In the genomic region with DNA sequence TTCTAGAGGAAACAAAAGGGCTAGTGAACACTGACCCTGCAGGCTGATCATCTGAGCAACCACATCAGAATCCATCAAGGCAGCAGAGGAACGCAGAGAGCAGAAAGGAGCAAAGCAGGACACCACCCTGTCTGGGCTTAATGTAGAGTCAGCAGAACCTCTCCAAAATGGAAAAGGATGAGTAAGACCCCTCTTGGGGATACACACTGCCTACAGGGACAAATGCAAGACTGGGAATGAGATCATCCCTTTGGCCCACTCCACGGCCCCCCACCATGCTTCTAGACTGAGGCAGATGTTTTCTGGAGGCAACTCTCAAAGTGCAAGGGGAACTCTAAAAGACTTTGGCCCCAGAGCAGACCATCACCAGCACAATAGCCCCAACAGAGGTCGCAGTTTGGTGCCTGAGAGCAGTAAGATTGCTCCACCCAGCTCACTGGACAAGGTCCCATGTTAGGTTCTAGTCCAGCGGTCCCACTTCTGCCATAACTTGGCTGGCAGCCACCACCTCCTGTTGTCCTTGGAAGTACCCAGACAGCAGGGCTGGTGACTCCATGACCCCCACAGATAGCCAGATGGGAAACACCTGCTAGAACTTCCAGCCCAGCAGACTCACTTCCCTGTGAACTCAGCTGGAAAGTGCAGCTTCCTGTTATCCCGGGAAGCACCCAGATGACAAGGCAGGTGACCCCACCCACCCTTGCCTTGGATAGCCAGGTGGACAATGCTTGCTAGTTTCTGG, we compare ENCODE assay signal across 18 cellular contexts.
DNase-seq lines count a peak whose midpoint lies in the region; ATAC-seq and TF ChIP-seq lines count a peak whose summit lies in the region.
"Had no signal": no experiment of that assay in that cellular context is flagged by ENCODE, and none has a peak within 500 bp of the region (broad histone marks: within the 10 kb centered on the region; RNA-seq: fewer than 3 reads in every experiment).

No MANE protein-coding gene starts in this region.

- DNase-seq in heart right ventricle (peak; percentile 15 to 21), Right ventricle myocardium inferior (ENCODE audit: missing footprints) (no peak), Peyer's patch (peak in 2 of 3 donors; percentile 52 to 59), left ventricle myocardium superior (peak; percentile 49), upper lobe of right lung (peak; percentile 59), cerebellar cortex (ENCODE audit: low spot score) (no peak)
- DNase-seq: activated CD4-positive, alpha-beta T cell treated with anti-CD3 and anti-CD28 coated beads, Interleukin-2, amount 10 ng/mL, durations not matched to agents 24 days and 14 days; activated gamma-delta T cell treated with Interleukin-2 at 50 U/mL for 16 hours; cerebellar nuclear complex; GF-D8; kidney; NCI-H748 treated with DMSO at 0.1 percent for 48 hours; stimulated activated CD4-positive, alpha-beta T cell treated with anti-CD3 and anti-CD28 coated beads, Interleukin-15, amount 100 ng/mL, for 24 hours; T-helper 1 cell had no signal

- ATAC-seq in heart right ventricle (peak in 6 of 8 donors; percentile 11 to 58 (median 47)), Right ventricle myocardium inferior (no peak), left ventricle myocardium superior (peak; percentile 62), upper lobe of right lung (no peak), HG02885 (IDR thresholded peaks at IDR 0.05; ENCODE audit: poor library complexity, unreplicated experiment) (no peak), GM18511 (IDR thresholded peaks at IDR 0.05; ENCODE audit: unreplicated experiment) (no peak)

- H3K36me3 ChIP-seq in heart right ventricle = no peaks in the 10 kb centered on the region
- H3K36me3 ChIP-seq in Peyer's patch = no peaks in the 10 kb centered on the region
- H3K36me3 ChIP-seq in upper lobe of right lung = no peaks in the 10 kb centered on the region
- H3K36me3 ChIP-seq: neural progenitor cell had no signal

- H3K4me1 ChIP-seq in heart right ventricle = peaks cover 0 to 16% (median 0%) of the 10 kb centered on the region in 9 donors
- H3K4me1 ChIP-seq in Peyer's patch = peaks cover 0 to 15% (median 0%) of the 10 kb centered on the region in 4 donors
- H3K4me1 ChIP-seq in upper lobe of right lung = no peaks in the 10 kb centered on the region
- H3K4me1 ChIP-seq: neural progenitor cell had no signal

- H3K9me3 ChIP-seq in heart right ventricle = no peaks in the 10 kb centered on the region
- no peaks in the 10 kb centered on the region for H3K9me3 ChIP-seq in Peyer's patch
- H3K9me3 ChIP-seq in upper lobe of right lung = no peaks in the 10 kb centered on the region

- H3K4me3 ChIP-seq in heart right ventricle = no peak overlapping the region
- no peak overlapping the region for H3K4me3 ChIP-seq in Peyer's patch
- no peak overlapping the region for H3K4me3 ChIP-seq in upper lobe of right lung
- H3K4me3 ChIP-seq: neural progenitor cell had no signal

- TF ChIP-seq CTCF in heart right ventricle (IDR thresholded peaks at IDR 0.05) (no peak), Peyer's patch (IDR thresholded peaks at IDR 0.05) (no peak), upper lobe of right lung (IDR thresholded peaks at IDR 0.05) (no peak)

- no peak for TF ChIP-seq POLR2A in Peyer's patch (IDR thresholded peaks at IDR 0.05)

- WGBS in heart right ventricle, 2 donors = 57 to 72% methylated on average over 5 of the region's 5 CpGs

- intact Hi-C loops in heart right ventricle (cut with DNase I) (no loop called here), Right ventricle myocardium inferior (cut with DNase I) (no loop called here), left ventricle myocardium superior (cut with micrococcal nuclease) (no loop called here), upper lobe of right lung (cut with DNase I) (no loop called here)

- no peak overlapping the region for H3K27ac ChIP-seq in heart right ventricle
- H3K27ac ChIP-seq in Peyer's patch = peak overlapping the region in 2 of 4 donors; percentile 53 to 61
- no peak overlapping the region for H3K27ac ChIP-seq in upper lobe of right lung
- H3K27ac ChIP-seq: HL-60, neural progenitor cell had no signal

- H3K27me3 ChIP-seq in heart right ventricle (no peaks in the 10 kb centered on the region), Peyer's patch (no peaks in the 10 kb centered on the region), upper lobe of right lung (no peaks in the 10 kb centered on the region)
- H3K27me3 ChIP-seq: neural progenitor cell had no signal

Comparison
In these comparisons a context has a peak if more than half of its experiments do, and no peak if none do; other contexts are left out.
1. ATAC-seq: peak in heart right ventricle (6 of 8) and left ventricle myocardium superior (single experiment); none in Right ventricle myocardium inferior (single experiment), upper lobe of right lung (single experiment), HG02885 (single experiment) and GM18511 (single experiment).
2. DNase-seq: peak in heart right ventricle (2 of 2), Peyer's patch (2 of 3), left ventricle myocardium superior (single experiment) and upper lobe of right lung (single experiment); none in Right ventricle myocardium inferior (single experiment) and cerebellar cortex (single experiment).